Comparison of ENCODE assay signal across 17 cellular contexts in the genomic region with DNA sequence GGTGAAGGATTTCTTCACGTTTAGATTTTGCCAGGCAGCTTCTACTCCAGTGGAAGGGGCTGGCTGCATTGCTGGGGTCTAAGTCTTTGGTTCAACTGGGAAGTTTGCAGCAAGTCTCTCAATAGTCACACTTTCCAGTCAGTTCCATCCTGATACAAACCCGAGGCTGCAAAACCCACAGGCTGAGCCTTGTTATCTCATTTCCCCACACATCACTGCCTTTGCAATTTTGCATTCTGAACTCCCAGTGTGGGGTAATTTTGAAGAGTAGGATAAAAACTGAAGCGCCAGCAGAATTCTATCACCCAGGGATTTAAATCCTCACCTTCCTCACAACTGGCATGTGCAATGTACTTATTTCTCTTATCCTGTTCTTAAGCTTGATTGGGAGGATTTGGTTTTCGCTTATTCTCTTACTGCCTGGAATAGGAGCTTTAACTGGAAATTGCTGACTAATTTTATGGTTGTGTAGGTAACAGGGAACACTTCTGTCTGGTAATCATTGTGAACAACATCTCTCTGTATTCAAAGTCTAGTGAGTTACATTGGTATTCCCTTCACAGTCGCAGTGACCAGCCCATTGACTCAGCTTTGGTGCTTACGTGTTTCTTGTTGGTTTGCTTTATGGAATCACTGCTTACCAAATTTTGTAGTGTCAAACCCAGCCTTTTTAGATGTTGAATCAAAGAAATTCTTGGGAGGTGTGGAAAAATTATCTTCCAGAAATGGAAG.
DNase-seq lines count a peak whose midpoint lies in the region; ATAC-seq and TF ChIP-seq lines count a peak whose summit lies in the region.
"Had no signal": no experiment of that assay in that cellular context is flagged by ENCODE, and none has a peak within 500 bp of the region (broad histone marks: within the 10 kb centered on the region; RNA-seq: fewer than 3 reads in every experiment).

No MANE protein-coding gene starts in this region.

- H3K27ac ChIP-seq in caudate nucleus (ENCODE audit: low read depth, low read length) = peak overlapping the region; percentile 15
- H3K27ac ChIP-seq in ascending aorta = no peak overlapping the region
- H3K27ac ChIP-seq: A549 had no signal

- no peak for ATAC-seq in GM18870 (IDR thresholded peaks at IDR 0.05; ENCODE audit: unreplicated experiment)
- ATAC-seq: A549, Right ventricle myocardium inferior had no signal

- no peaks in the 10 kb centered on the region for H3K27me3 ChIP-seq in ascending aorta
- H3K27me3 ChIP-seq: MG63 had no signal

- H3K4me1 ChIP-seq in ascending aorta = no peaks in the 10 kb centered on the region

- no peak overlapping the region for H3K4me3 ChIP-seq in ascending aorta
- H3K4me3 ChIP-seq: A549, MG63 had no signal

- H3K36me3 ChIP-seq in ascending aorta = no peaks in the 10 kb centered on the region
- H3K36me3 ChIP-seq: MG63 had no signal

- intact Hi-C loops in ascending aorta (cut with DNase I) = no loop called here

- no peak for TF ChIP-seq CTCF in ascending aorta (IDR thresholded peaks at IDR 0.05)

- DNase-seq in NCI-H2227 (lab: John Stamatoyannopoulos, UW; ENCODE audit: unreplicated experiment) (peak; percentile 28), caudate nucleus (lab: John Stamatoyannopoulos, UW) (peak in 5 of 61 donors; percentile 23 to 44 (median 41)), medulla oblongata (ENCODE audit: extremely low spot score) (peak; percentile 40), superior temporal gyrus (ENCODE audit: extremely low spot score) (peak; percentile 40), mucosa of gallbladder (ENCODE audit: low spot score) (no peak), ascending aorta (ENCODE audit: low spot score in 2 of 2) (no peak)
- DNase-seq: CD4-positive, alpha-beta T cell; DMS53; EL; MG63; NCI-H1048; NCI-H1436; NCI-H1930; NCI-H2171 had no signal

- H3K9me3 ChIP-seq in ascending aorta = no peaks in the 10 kb centered on the region
- H3K9me3 ChIP-seq: A549, MG63 had no signal

Comparison
In these comparisons a context has a peak if more than half of its experiments do, and no peak if none do; other contexts are left out.
1. DNase-seq: peak in NCI-H2227 (single experiment), medulla oblongata (single experiment) and superior temporal gyrus (single experiment); none in mucosa of gallbladder (single experiment) and ascending aorta (0 of 2).